1 cellular context compared by ENCODE assay signal in genomic region chr2:177419274-177419673, GRCh38.
A peak's percentile ranks its signal among the peaks of the same experiment; 100 is the strongest.
TF ChIP-seq lines count a peak whose summit lies in the region.

No MANE protein-coding gene starts in this region.

TF ChIP-seq in K562, 482 proteins besides CTCF, POLR2A, EP300 and RAD21 (continued from another document):
- TF ChIP-seq SAP30 (IDR thresholded peaks at IDR 0.05; ENCODE audit: borderline replicate concordance, insufficient read depth, low read depth, low read length, poor library complexity, severe bottlenecking) (no peak), ZNF232 (CRISPR knock-in tag; IDR thresholded peaks at IDR 0.05) (no peak), CGGBP1 (CRISPR knock-in tag; IDR thresholded peaks at IDR 0.05) (no peak), MECOM (CRISPR knock-in tag; IDR thresholded peaks at IDR 0.05) (peak; percentile 86), DEAF1 (CRISPR knock-in tag; IDR thresholded peaks at IDR 0.05) (0 out of 2 replicates have a peak, but pooled peaks have one; percentile 19), NR4A1 (CRISPR knock-in tag; IDR thresholded peaks at IDR 0.05) (no peak), NR4A1 (tag; IDR thresholded peaks at IDR 0.05) (0 out of 2 replicates have a peak, but pooled peaks have one; percentile 41), ZNF668 (CRISPR knock-in tag; IDR thresholded peaks at IDR 0.05) (peak; percentile 80; the same call in 1 of the 2 replicates), CEBPG (CRISPR knock-in tag; IDR thresholded peaks at IDR 0.05) (peak; percentile 89), CEBPG (tag; conservative IDR thresholded peaks at IDR 0.05 in 1 of 2, IDR thresholded peaks at IDR 0.05 in 1 of 2) (peak; percentile 98 to 99), NR1H2 (CRISPR knock-in tag; IDR thresholded peaks at IDR 0.05) (no peak), ZNF780A (CRISPR knock-in tag; IDR thresholded peaks at IDR 0.05) (no peak), SMAD4 (CRISPR knock-in tag; conservative IDR thresholded peaks at IDR 0.05) (peak; percentile 64), PURB (CRISPR knock-in tag; IDR thresholded peaks at IDR 0.05; ENCODE audit: low read depth) (no peak), ZFP30 (CRISPR knock-in tag; IDR thresholded peaks at IDR 0.05; ENCODE audit: borderline replicate concordance) (no peak), ZSCAN32 (CRISPR knock-in tag; IDR thresholded peaks at IDR 0.05) (peak; percentile 97), POLR2H (tag; IDR thresholded peaks at IDR 0.05; ENCODE audit: low read depth) (peak; percentile 46; the same call in 1 of the 2 replicates), PHB (CRISPR knock-in tag; IDR thresholded peaks at IDR 0.05) (no peak), ZBTB43 (CRISPR knock-in tag; IDR thresholded peaks at IDR 0.05) (no peak), ATF7 (IDR thresholded peaks at IDR 0.05) (peak; percentile 73; the same call in 1 of the 2 replicates), BRCA1 (IDR thresholded peaks at IDR 0.05) (no peak), BRCA1 (CRISPR knock-in tag; IDR thresholded peaks at IDR 0.05) (no peak), GTF3C2 (IDR thresholded peaks at IDR 0.05; ENCODE audit: borderline replicate concordance, extremely low read depth, insufficient read length) (no peak), MTA1 (IDR thresholded peaks at IDR 0.05; ENCODE audit: borderline replicate concordance) (no peak), ZNF239 (CRISPR knock-in tag; IDR thresholded peaks at IDR 0.05) (no peak), JUND (IDR thresholded peaks at IDR 0.05; ENCODE audit: borderline replicate concordance, low read depth, low read length) (peak; percentile 31; the same call in 1 of the 2 replicates), JUND (tag; IDR thresholded peaks at IDR 0.05; ENCODE audit: borderline replicate concordance, low read depth, low read length) (no peak; the same call in 2 of the 3 replicates), EP400 (IDR thresholded peaks at IDR 0.05) (peak; percentile 41; the same call in 1 of the 2 replicates), KDM2B (CRISPR knock-in tag; IDR thresholded peaks at IDR 0.05) (no peak), ZNF592 (IDR thresholded peaks at IDR 0.05) (peak; percentile 41), SOX6 (IDR thresholded peaks at IDR 0.05) (0 out of 2 replicates have a peak, but pooled peaks have one; percentile 9), THRB (CRISPR knock-in tag; conservative IDR thresholded peaks at IDR 0.05) (no peak), IRF9 (tag; IDR thresholded peaks at IDR 0.05) (peak; percentile 89), KLF6 (CRISPR knock-in tag; IDR thresholded peaks at IDR 0.05; ENCODE audit: borderline replicate concordance) (0 out of 2 replicates have a peak, but pooled peaks have one; percentile 26), NFIC (IDR thresholded peaks at IDR 0.05) (no peak), ZNF584 (CRISPR knock-in tag; IDR thresholded peaks at IDR 0.05; ENCODE audit: low read depth) (no peak), ZNF644 (tag; IDR thresholded peaks at IDR 0.05; ENCODE audit: low read depth) (no peak), ETV6 (IDR thresholded peaks at IDR 0.05; ENCODE audit: borderline replicate concordance in 1 of 2, low read depth in 2 of 2, low read length in 1 of 2) (no peak), ETV6 (CRISPR knock-in tag; IDR thresholded peaks at IDR 0.05; ENCODE audit: borderline replicate concordance) (no peak), ATF3 (IDR thresholded peaks at IDR 0.05) (peak; percentile 96), ATF3 (CRISPR knock-in tag; conservative IDR thresholded peaks at IDR 0.05) (no peak), NR2C2 (CRISPR knock-in tag; IDR thresholded peaks at IDR 0.05) (no peak), NR2C2 (tag; IDR thresholded peaks at IDR 0.05) (no peak), POLR2AphosphoS5 (IDR thresholded peaks at IDR 0.05; ENCODE audit: control insufficient read depth, insufficient read depth, low read depth, low read length) (no peak)
